ENCODE assay signal across 8 cellular contexts in genomic region chr1:231421616-231421970, GRCh38. TPM values are rescaled to one million over a fixed set of nuclear protein-coding genes. Genes with fewer than 3 reads are reported as not detected.
DNase-seq lines count a peak whose midpoint lies in the region; ATAC-seq and TF ChIP-seq lines count a peak whose summit lies in the region.

No MANE protein-coding gene starts in this region.

- H3K27ac ChIP-seq in CD8-positive, alpha-beta T cell (ENCODE audit: low read depth, low read length) = peak overlapping the region; percentile 60
- H3K27ac ChIP-seq in lower lobe of right lung = peak overlapping the region; percentile 96

- peak in 5 of 7 experiments; percentile 3 to 50 (median 42) for DNase-seq in CD8-positive, alpha-beta T cell
- DNase-seq in lower lobe of right lung (peak; percentile 63), foreskin melanocyte (no peak)
- DNase-seq in stimulated activated naive CD8-positive, alpha-beta T cell treated with anti-CD3 and anti-CD28 coated beads, Interleukin-15, amount 100 ng/mL, for 72 hours = no peak

- no peaks in the 10 kb centered on the region for H3K9me3 Mint-ChIP-seq in CD8-positive, alpha-beta T cell
- no peaks in the 10 kb centered on the region for H3K9me3 Mint-ChIP-seq in T-helper 1 cell treated with Interleukin-12 subunit alpha and Interleukin-12 subunit beta and Interleukin-4 antibody, amounts not matched to agents 30 μg/mL and 1 μg/mL, for 36 hours
- no peaks in the 10 kb centered on the region for H3K9me3 Mint-ChIP-seq in dendritic cell treated with granulocyte-macrophage colony-stimulating factor and Interleukin-4, amounts not matched to agents 40 ng/mL and 50 ng/mL, for 4 days
- H3K9me3 Mint-ChIP-seq in stimulated activated naive CD8-positive, alpha-beta T cell treated with anti-CD3 and anti-CD28 coated beads, Interleukin-15, amount 100 ng/mL, for 72 hours = no peaks in the 10 kb centered on the region

- no peaks in the 10 kb centered on the region for H3K9me3 ChIP-seq in CD8-positive, alpha-beta T cell (ENCODE audit: low read length)
- no peaks in the 10 kb centered on the region for H3K9me3 ChIP-seq in lower lobe of right lung

- peaks cover 8% of the 10 kb centered on the region for H3K36me3 Mint-ChIP-seq in CD8-positive, alpha-beta T cell
- peaks cover 21% of the 10 kb centered on the region for H3K36me3 Mint-ChIP-seq in T-helper 1 cell treated with Interleukin-12 subunit alpha and Interleukin-12 subunit beta and Interleukin-4 antibody, amounts not matched to agents 30 μg/mL and 1 μg/mL, for 36 hours (ENCODE audit: low read depth)
- peaks cover 23% of the 10 kb centered on the region for H3K36me3 Mint-ChIP-seq in dendritic cell treated with granulocyte-macrophage colony-stimulating factor and Interleukin-4, amounts not matched to agents 40 ng/mL and 50 ng/mL, for 4 days (ENCODE audit: low read depth)

- no peaks in the 10 kb centered on the region for H3K27me3 ChIP-seq in CD8-positive, alpha-beta T cell (ENCODE audit: insufficient read depth, low read length)
- H3K27me3 ChIP-seq in lower lobe of right lung (ENCODE audit: low read depth) = no peaks in the 10 kb centered on the region

- no peak for TF ChIP-seq CTCF in CD8-positive, alpha-beta T cell (IDR thresholded peaks at IDR 0.05)
- no peak for TF ChIP-seq CTCF in lower lobe of right lung (IDR thresholded peaks at IDR 0.05)

- peak overlapping the region; percentile 82 for H3K4me3 Mint-ChIP-seq in CD8-positive, alpha-beta T cell
- peak overlapping the region; percentile 69 for H3K4me3 Mint-ChIP-seq in T-helper 1 cell treated with Interleukin-12 subunit alpha and Interleukin-12 subunit beta and Interleukin-4 antibody, amounts not matched to agents 30 μg/mL and 1 μg/mL, for 36 hours
- H3K4me3 Mint-ChIP-seq in dendritic cell treated with granulocyte-macrophage colony-stimulating factor and Interleukin-4, amounts not matched to agents 40 ng/mL and 50 ng/mL, for 4 days = peak overlapping the region; percentile 80
- peak overlapping the region; percentile 78 to 81 for H3K4me3 Mint-ChIP-seq in stimulated activated naive CD8-positive, alpha-beta T cell treated with anti-CD3 and anti-CD28 coated beads, Interleukin-15, amount 100 ng/mL, for 72 hours

- H3K4me1 ChIP-seq in CD8-positive, alpha-beta T cell (ENCODE audit: insufficient read depth, low read length) = peaks cover 45% of the 10 kb centered on the region
- peaks cover 45% of the 10 kb centered on the region for H3K4me1 ChIP-seq in lower lobe of right lung

- CTCF ChIA-PET in CD8-positive, alpha-beta T cell (lab: Charles Lee) = interaction anchor here (0.9 to 1.0 kb wide), 2 partner anchors 9 to 60 kb away, joined by 3 read pairs; no protein-coding TSS in a partner anchor

- peaks cover 54% of the 10 kb centered on the region for H3K4me1 Mint-ChIP-seq in CD8-positive, alpha-beta T cell (ENCODE audit: low read depth)
- H3K4me1 Mint-ChIP-seq in T-helper 1 cell treated with Interleukin-12 subunit alpha and Interleukin-12 subunit beta and Interleukin-4 antibody, amounts not matched to agents 30 μg/mL and 1 μg/mL, for 36 hours (ENCODE audit: low read depth) = peaks cover 42% of the 10 kb centered on the region
- peaks cover 29% of the 10 kb centered on the region for H3K4me1 Mint-ChIP-seq in dendritic cell treated with granulocyte-macrophage colony-stimulating factor and Interleukin-4, amounts not matched to agents 40 ng/mL and 50 ng/mL, for 4 days (ENCODE audit: low read depth)
- peaks cover 29% of the 10 kb centered on the region for H3K4me1 Mint-ChIP-seq in stimulated activated naive CD8-positive, alpha-beta T cell treated with anti-CD3 and anti-CD28 coated beads, Interleukin-15, amount 100 ng/mL, for 72 hours

- H3K27me3 Mint-ChIP-seq in CD8-positive, alpha-beta T cell (ENCODE audit: low read depth) = no peaks in the 10 kb centered on the region
- H3K27me3 Mint-ChIP-seq in T-helper 1 cell treated with Interleukin-12 subunit alpha and Interleukin-12 subunit beta and Interleukin-4 antibody, amounts not matched to agents 30 μg/mL and 1 μg/mL, for 36 hours (ENCODE audit: low read depth) = peaks cover 17% of the 10 kb centered on the region
- H3K27me3 Mint-ChIP-seq in dendritic cell treated with granulocyte-macrophage colony-stimulating factor and Interleukin-4, amounts not matched to agents 40 ng/mL and 50 ng/mL, for 4 days = peaks cover 26% of the 10 kb centered on the region
- no peaks in the 10 kb centered on the region for H3K27me3 Mint-ChIP-seq in stimulated activated naive CD8-positive, alpha-beta T cell treated with anti-CD3 and anti-CD28 coated beads, Interleukin-15, amount 100 ng/mL, for 72 hours

- POLR2A ChIA-PET in CD8-positive, alpha-beta T cell (lab: Charles Lee) = interaction anchor here (0.7 to 3.3 kb wide), 12 partner anchors 11 to 191 kb away, joined by 3 to 18 read pairs (median 5); partner anchors contain the start of genes EXOC8, SPRTN and TSNAX

- intact Hi-C loops in CD8-positive, alpha-beta T cell (cut with DNase I, micrococcal nuclease) = loop anchor here (2.0 to 10.0 kb wide), 7 partner anchors 44 to 447 kb away; partner anchors contain the start of genes ARV1 (in 2 of the 2), TTC13 (in 2 of the 2), DISC1 (in 1 of the 2) and EXOC8 (in 1 of the 2)
- intact Hi-C loops in dendritic cell treated with granulocyte-macrophage colony-stimulating factor and Interleukin-4, amounts not matched to agents 40 ng/mL and 50 ng/mL, for 4 days (cut with micrococcal nuclease) = no loop called here
- intact Hi-C loops in lower lobe of right lung (cut with DNase I) = no loop called here

- peak overlapping the region; percentile 73 for H3K4me3 ChIP-seq in CD8-positive, alpha-beta T cell (ENCODE audit: low read depth, low read length)
- peak overlapping the region; percentile 80 for H3K4me3 ChIP-seq in lower lobe of right lung

- no peaks in the 10 kb centered on the region for H3K36me3 ChIP-seq in CD8-positive, alpha-beta T cell (ENCODE audit: insufficient read depth, low read length)
- H3K36me3 ChIP-seq in lower lobe of right lung = no peaks in the 10 kb centered on the region

- H3K27ac Mint-ChIP-seq in CD8-positive, alpha-beta T cell = peak overlapping the region; percentile 75
- peak overlapping the region; percentile 60 for H3K27ac Mint-ChIP-seq in T-helper 1 cell treated with Interleukin-12 subunit alpha and Interleukin-12 subunit beta and Interleukin-4 antibody, amounts not matched to agents 30 μg/mL and 1 μg/mL, for 36 hours
- peak overlapping the region; percentile 76 for H3K27ac Mint-ChIP-seq in dendritic cell treated with granulocyte-macrophage colony-stimulating factor and Interleukin-4, amounts not matched to agents 40 ng/mL and 50 ng/mL, for 4 days
- H3K27ac Mint-ChIP-seq in stimulated activated naive CD8-positive, alpha-beta T cell treated with anti-CD3 and anti-CD28 coated beads, Interleukin-15, amount 100 ng/mL, for 72 hours = peak overlapping the region in 1 of 2 donors; percentile 58

- ATAC-seq in CD8-positive, alpha-beta T cell = peak; percentile 41
- peak; percentile 23 for ATAC-seq in GM19043 (IDR thresholded peaks at IDR 0.05; ENCODE audit: low read depth, unreplicated experiment)
- peak; percentile 37 for ATAC-seq in HG03280 (IDR thresholded peaks at IDR 0.05; ENCODE audit: unreplicated experiment)
- ATAC-seq in lower lobe of right lung = peak; percentile 67 to 68
- peak; percentile 49 for ATAC-seq in stimulated activated naive CD8-positive, alpha-beta T cell treated with anti-CD3 and anti-CD28 coated beads, Interleukin-15, amount 100 ng/mL, for 72 hours

RNA-seq across cellular contexts. Expression of gene EGLN1, which starts 0.5 kb away (rescaled TPM):
- 10 to 100 TPM in 1 of 2 experiments, 1 to 10 TPM in 1; 8.5 to 12.2 TPM for total RNA-seq in CD8-positive, alpha-beta T cell
- 29.7 TPM for total RNA-seq in lower lobe of right lung

Comparison
In these comparisons a context has a peak if more than half of its experiments do, and no peak if none do; other contexts are left out.
1. DNase-seq: peak in CD8-positive, alpha-beta T cell (5 of 7) and lower lobe of right lung (single experiment); none in stimulated activated naive CD8-positive, alpha-beta T cell treated with anti-CD3 and anti-CD28 coated beads, Interleukin-15, amount 100 ng/mL, for 72 hours (0 of 2) and foreskin melanocyte (single experiment).
2. intact Hi-C loops: an anchor here in CD8-positive, alpha-beta T cell (2.0 to 10.0 kb wide); none called in dendritic cell treated with granulocyte-macrophage colony-stimulating factor and Interleukin-4, amounts not matched to agents 40 ng/mL and 50 ng/mL, for 4 days and lower lobe of right lung.
3. Peak in every context shown above with its lines, with median percentiles within 50 percentile points of each other: ATAC-seq and H3K4me3 Mint-ChIP-seq.